ENCODE assay signal across 8 cellular contexts in the genomic region with DNA sequence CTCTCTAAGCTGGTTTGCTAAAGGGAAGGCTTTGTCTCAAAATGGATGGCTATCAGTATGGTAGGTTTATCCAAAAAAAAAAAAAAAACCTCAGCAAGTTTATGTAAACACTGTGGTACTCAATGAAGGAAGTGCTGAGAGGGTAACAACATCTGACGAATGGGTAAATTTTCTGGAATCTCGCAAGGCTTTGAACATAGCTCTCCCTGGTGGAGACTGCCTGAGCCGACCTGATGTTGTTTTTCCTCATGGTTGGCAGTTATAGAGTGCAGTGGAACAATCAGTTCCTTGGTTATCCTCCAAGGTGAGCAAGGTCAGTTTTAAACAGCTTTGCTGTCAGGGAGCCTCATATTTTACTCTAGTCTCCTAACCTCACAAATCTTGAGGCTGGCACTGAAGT.
DNase-seq lines count a peak whose midpoint lies in the region; ATAC-seq and TF ChIP-seq lines count a peak whose summit lies in the region.

No MANE protein-coding gene starts in this region.

- no peak overlapping the region for H2BK5ac ChIP-seq in mesendoderm (ENCODE audit: low read length)

- no peak overlapping the region for H3K4me2 ChIP-seq in mesendoderm (ENCODE audit: low read length)

- no peak overlapping the region for H3K56ac ChIP-seq in mesendoderm (ENCODE audit: low read length)

- peak; percentile 78 for DNase-seq in DMS53 (lab: John Stamatoyannopoulos, UW)
- DNase-seq in NB4 (ENCODE audit: low read depth), result peak; percentile 3
- DNase-seq in dermis blood vessel endothelial cell, result peak; percentile 11
- DNase-seq in mesendoderm, result peak; percentile 72
- no peak for DNase-seq in NCI-H345 (lab: John Stamatoyannopoulos, UW)
- DNase-seq in MV-4-11 (lab: John Stamatoyannopoulos, UW), result no peak
- DNase-seq in activated CD4-positive, CD25-positive, alpha-beta regulatory T cell treated with anti-CD3 and anti-CD28 coated beads, Interleukin-2, amount 50 U/mL, for 72 hours, result no peak

- no peaks in the 10 kb centered on the region for H3K79me2 ChIP-seq in mesendoderm (ENCODE audit: control insufficient read depth, insufficient read depth, low read length)

- no peaks in the 10 kb centered on the region for H3K36me3 ChIP-seq in mesendoderm (ENCODE audit: control insufficient read depth, insufficient read depth, low read length)

- H3K27ac ChIP-seq in mesendoderm (ENCODE audit: low read depth, low read length), result no peak overlapping the region

- H3K9ac ChIP-seq in mesendoderm (ENCODE audit: low read length), result no peak overlapping the region

- H2BK120ac ChIP-seq in mesendoderm (ENCODE audit: low read depth, low read length), result no peak overlapping the region

- no peak for TF ChIP-seq POLR2A in NB4 (IDR thresholded peaks at IDR 0.05; ENCODE audit: extremely low read depth, insufficient read length)

- no peak for TF ChIP-seq CTCF in NB4 (IDR thresholded peaks at IDR 0.05; ENCODE audit: low read depth, low read length)

- H2BK15ac ChIP-seq in mesendoderm (replicated peaks; ENCODE audit: low read depth), result no peak overlapping the region

- H4K8ac ChIP-seq in mesendoderm (ENCODE audit: low read depth, low read length), result no peak overlapping the region

- no peaks in the 10 kb centered on the region for H3K4me1 ChIP-seq in mesendoderm (ENCODE audit: control insufficient read depth, low read depth, low read length)

- ATAC-seq in HG03045 (IDR thresholded peaks at IDR 0.05; ENCODE audit: unreplicated experiment), result no peak

- H4K5ac ChIP-seq in mesendoderm (ENCODE audit: low read length), result no peak overlapping the region

- H3K18ac ChIP-seq in mesendoderm (ENCODE audit: low read length), result no peak overlapping the region

- H3K4me3 ChIP-seq in NB4 (ENCODE audit: low read depth, low read length), result no peak overlapping the region
- H3K4me3 ChIP-seq in mesendoderm (ENCODE audit: low read length), result no peak overlapping the region

- no CpG with 5 or more reads among the region's 3 CpGs for whole genome bisulfite sequencing in mesendoderm (ENCODE audit: extremely low coverage, insufficient coverage, low lambda C conversion rate)

- no peak overlapping the region for H2AK5ac ChIP-seq in mesendoderm (ENCODE audit: low read length)

- no peak overlapping the region for H3K23ac ChIP-seq in mesendoderm (ENCODE audit: low read length)

- no peaks in the 10 kb centered on the region for H3K79me1 ChIP-seq in mesendoderm (ENCODE audit: low read length)

- H3K4ac ChIP-seq in mesendoderm (ENCODE audit: low read depth, low read length), result no peak overlapping the region

- no peaks in the 10 kb centered on the region for H3K27me3 ChIP-seq in mesendoderm (ENCODE audit: insufficient read depth, low read length, poor library complexity)

Comparison
In these comparisons a context has a peak if more than half of its experiments do, and no peak if none do; other contexts are left out.
1. DNase-seq: peak in DMS53 (single experiment), NB4 (single experiment), dermis blood vessel endothelial cell (single experiment) and mesendoderm (single experiment); none in NCI-H345 (single experiment), MV-4-11 (single experiment) and activated CD4-positive, CD25-positive, alpha-beta regulatory T cell treated with anti-CD3 and anti-CD28 coated beads, Interleukin-2, amount 50 U/mL, for 72 hours (single experiment).